Comparison of ENCODE assay signal across 12 cellular contexts in genomic region chr5:2747372-2748179, GRCh38. TPM values are rescaled to one million over a fixed set of nuclear protein-coding genes. Genes with fewer than 3 reads are reported as not detected.
DNase-seq lines count a peak whose midpoint lies in the region; ATAC-seq and TF ChIP-seq lines count a peak whose summit lies in the region.
"Had no signal": no experiment of that assay in that cellular context is flagged by ENCODE, and none has a peak within 500 bp of the region (broad histone marks: within the 10 kb centered on the region; RNA-seq: fewer than 3 reads in every experiment).

No MANE protein-coding gene starts in this region.

- TF ChIP-seq CTCF in RWPE2 (IDR thresholded peaks at IDR 0.05; ENCODE audit: poor library complexity, severe bottlenecking) (no peak), esophagus muscularis mucosa (IDR thresholded peaks at IDR 0.05) (no peak)

- intact Hi-C loops in esophagus muscularis mucosa (cut with DNase I), result no loop called here

- DNase-seq in Daoy (ENCODE audit: low read depth), result peak; percentile 40
- no peak for DNase-seq in RWPE2 (ENCODE audit: low spot score)
- DNase-seq in esophagus muscularis mucosa (ENCODE audit: extremely low spot score), result peak; percentile 31
- no peak for DNase-seq in cerebellum (ENCODE audit: low spot score)
- DNase-seq: MM.1S, thyroid gland had no signal

- H3K9me3 ChIP-seq in RWPE2 (ENCODE audit: severe bottlenecking) (no peaks in the 10 kb centered on the region), esophagus muscularis mucosa (no peaks in the 10 kb centered on the region), neuron (ENCODE audit: low read length) (peaks cover 23% of the 10 kb centered on the region)
- H3K9me3 ChIP-seq: thyroid gland had no signal

- no peak for TF ChIP-seq POLR2A in esophagus muscularis mucosa (IDR thresholded peaks at IDR 0.05; ENCODE audit: low read depth)

- ATAC-seq in RWPE2 (ENCODE audit: low read depth), result no peak
- no peak for ATAC-seq in GM21515 (IDR thresholded peaks at IDR 0.05; ENCODE audit: unreplicated experiment)
- ATAC-seq in GM19452 (IDR thresholded peaks at IDR 0.05; ENCODE audit: unreplicated experiment), result no peak
- no peak for ATAC-seq in HG02885 (IDR thresholded peaks at IDR 0.05; ENCODE audit: poor library complexity, unreplicated experiment)

- H3K27ac ChIP-seq in RWPE2 (ENCODE audit: poor library complexity, severe bottlenecking), result peak overlapping the region; percentile 1
- no peak overlapping the region for H3K27ac ChIP-seq in esophagus muscularis mucosa (replicated peaks in 1 of 4)
- H3K27ac ChIP-seq: thyroid gland had no signal

- 10% methylated on average over 26 of the region's 26 CpGs for WGBS in esophagus muscularis mucosa

- TF ChIP-seq EP300 in esophagus muscularis mucosa (IDR thresholded peaks at IDR 0.05), result no peak

- peaks cover 10% of the 10 kb centered on the region for H3K4me1 ChIP-seq in RWPE2 (ENCODE audit: insufficient read depth, poor library complexity, severe bottlenecking)
- peaks cover 5 to 45% (median 44%) of the 10 kb centered on the region in 4 donors for H3K4me1 ChIP-seq in esophagus muscularis mucosa
- H3K4me1 ChIP-seq in neuron (ENCODE audit: insufficient read depth, low read length), result peaks cover 27% of the 10 kb centered on the region

- no peak overlapping the region for H2AFZ ChIP-seq in neuron (ENCODE audit: low read depth, low read length)

- H3K36me3 ChIP-seq in RWPE2 (ENCODE audit: low read depth), result peaks cover 61% of the 10 kb centered on the region
- H3K36me3 ChIP-seq in esophagus muscularis mucosa, result no peaks in the 10 kb centered on the region
- peaks cover 68% of the 10 kb centered on the region for H3K36me3 ChIP-seq in neuron (ENCODE audit: insufficient read depth, low read length)
- H3K36me3 ChIP-seq: thyroid gland had no signal

- H3K4me3 ChIP-seq in RWPE2 (ENCODE audit: severe bottlenecking) (no peak overlapping the region), esophagus muscularis mucosa (no peak overlapping the region), neuron (ENCODE audit: low read length) (peak overlapping the region; percentile 61)
- H3K4me3 ChIP-seq: thyroid gland had no signal

- no peaks in the 10 kb centered on the region for H3K27me3 ChIP-seq in RWPE2 (ENCODE audit: insufficient read depth, poor library complexity, severe bottlenecking)
- H3K27me3 ChIP-seq in esophagus muscularis mucosa, result peaks cover 0 to 96% (median 50%) of the 10 kb centered on the region in 4 donors
- H3K27me3 ChIP-seq in neuron (ENCODE audit: insufficient read depth, low read length), result no peaks in the 10 kb centered on the region

RNA-seq across cellular contexts. Expression of gene IRX2, which starts 3.9 kb away (rescaled TPM):
- total RNA-seq in Daoy (2014; rRNA removed; shearing (Covaris generic)), result 7.8 and 10.3 TPM in 2 replicates
- total RNA-seq in esophagus muscularis mucosa, result under 1 TPM in 2 of 4 donors, not detected in 2; 0.17 to 0.26 TPM
- total RNA-seq in cerebellum, result 17.6 TPM
- total RNA-seq: endothelial cell of umbilical vein; natural killer cell treated with Interleukin-12 subunit alpha and Interleukin-12 subunit beta and Interleukin-15 and Interleukin-18, amount 100 ng/mL, for 72 hours had no signal

Comparison
In these comparisons a context has a peak if more than half of its experiments do, and no peak if none do; other contexts are left out.
1. DNase-seq: peak in Daoy (single experiment) and esophagus muscularis mucosa (single experiment); none in RWPE2 (single experiment) and cerebellum (single experiment).